14 cellular contexts compared by ENCODE assay signal in genomic region chr12:115511971-115512370, GRCh38.
DNase-seq lines count a peak whose midpoint lies in the region; ATAC-seq and TF ChIP-seq lines count a peak whose summit lies in the region.
"Had no signal": no experiment of that assay in that cellular context is flagged by ENCODE, and none has a peak within 500 bp of the region (broad histone marks: within the 10 kb centered on the region; RNA-seq: fewer than 3 reads in every experiment).

No MANE protein-coding gene starts in this region.

- peak overlapping the region; percentile 29; the same call in 1 of the 2 replicates for H3K4me2 ChIP-seq in GM23338
- H3K4me2 ChIP-seq: KMS-11 had no signal

- intact Hi-C loops in psoas muscle (cut with DNase I): no loop called here

- H3K4me3 Mint-ChIP-seq in GM23338 (no peak overlapping the region), endodermal cell (no peak overlapping the region), type B pancreatic cell (peak overlapping the region; percentile 20)
- H3K4me3 Mint-ChIP-seq: CD4-positive, alpha-beta T cell had no signal

- H3K36me3 ChIP-seq in GM23338 (ENCODE audit: insufficient read depth) (no peaks in the 10 kb centered on the region), HUES64 (ENCODE audit: insufficient read depth, low read length) (no peaks in the 10 kb centered on the region), endodermal cell (ENCODE audit: control insufficient read depth, insufficient read depth, low read length) (no peaks in the 10 kb centered on the region), psoas muscle (ENCODE audit: insufficient read depth in 1 of 2, low read depth in 1 of 2) (no peaks in the 10 kb centered on the region)

- peaks cover 4% of the 10 kb centered on the region; the same call in 1 of the 2 replicates for H3K9me3 ChIP-seq in HUES64 (ENCODE audit: insufficient read depth, low read depth, low read length)
- peaks cover 21% of the 10 kb centered on the region for H3K9me3 ChIP-seq in endodermal cell (ENCODE audit: control insufficient read depth, low read length)
- H3K9me3 ChIP-seq in psoas muscle: no peaks in the 10 kb centered on the region

- H3K4me3 ChIP-seq in GM23338 (no peak overlapping the region), HUES64 (ENCODE audit: low read length) (no peak overlapping the region), endodermal cell (ENCODE audit: low read length) (no peak overlapping the region), psoas muscle (no peak overlapping the region)

- no peaks in the 10 kb centered on the region for H3K79me2 ChIP-seq in GM23338 (replicated peaks; ENCODE audit: insufficient read depth)

- H3K36me3 Mint-ChIP-seq in GM23338 (ENCODE audit: low read depth) (peaks cover 11% of the 10 kb centered on the region; the same call in 2 of the 3 replicates), endodermal cell (ENCODE audit: low read depth) (no peaks in the 10 kb centered on the region), type B pancreatic cell (peaks cover 4% of the 10 kb centered on the region)

- H3K27ac Mint-ChIP-seq in GM23338: no peak overlapping the region
- no peak overlapping the region for H3K27ac Mint-ChIP-seq in endodermal cell
- no peak overlapping the region for H3K27ac Mint-ChIP-seq in type B pancreatic cell
- H3K27ac Mint-ChIP-seq: CD4-positive, alpha-beta T cell had no signal

- H2AFZ ChIP-seq in GM23338: peak overlapping the region; percentile 12; the same call in 1 of the 2 replicates

- H3K4me1 Mint-ChIP-seq in GM23338 (peaks cover 35% of the 10 kb centered on the region), endodermal cell (peaks cover 29% of the 10 kb centered on the region), type B pancreatic cell (ENCODE audit: unreplicated experiment) (peaks cover 32% of the 10 kb centered on the region)

- peaks cover 34% of the 10 kb centered on the region for H3K4me1 ChIP-seq in GM23338 (ENCODE audit: insufficient read depth)
- H3K4me1 ChIP-seq in HUES64 (ENCODE audit: insufficient read depth, low read length): peaks cover 29% of the 10 kb centered on the region
- peaks cover 8% of the 10 kb centered on the region for H3K4me1 ChIP-seq in endodermal cell (ENCODE audit: control insufficient read depth, insufficient read depth, low read length)
- H3K4me1 ChIP-seq in psoas muscle: no peaks in the 10 kb centered on the region

- no peaks in the 10 kb centered on the region for H3F3A ChIP-seq in GM23338 (replicated peaks; ENCODE audit: low read depth)

- no peak for TF ChIP-seq CTCF in GM23338 (conservative IDR thresholded peaks at IDR 0.05; ENCODE audit: low read depth in 2 of 2)
- TF ChIP-seq CTCF in endodermal cell (conservative IDR thresholded peaks at IDR 0.05): no peak
- no peak for TF ChIP-seq CTCF in type B pancreatic cell (conservative IDR thresholded peaks at IDR 0.05)
- TF ChIP-seq CTCF in psoas muscle (IDR thresholded peaks at IDR 0.05): no peak

- H3K27me3 Mint-ChIP-seq in GM23338 (ENCODE audit: insufficient read depth, low read depth, poor library complexity) (peaks cover 27% of the 10 kb centered on the region), endodermal cell (ENCODE audit: insufficient read depth) (peaks cover 60% of the 10 kb centered on the region), type B pancreatic cell (no peaks in the 10 kb centered on the region)
- H3K27me3 Mint-ChIP-seq: CD4-positive, alpha-beta T cell had no signal

- H3K9ac ChIP-seq in HUES64 (ENCODE audit: low read depth, low read length) (no peak overlapping the region), endodermal cell (ENCODE audit: extremely low read depth, low read length, poor library complexity, severe bottlenecking) (no peak overlapping the region)
- H3K9ac ChIP-seq: KMS-11 had no signal

- peak; percentile 6; the same call in 2 of the 3 replicates for ATAC-seq in GM23338
- ATAC-seq in psoas muscle: no peak
- ATAC-seq: HepG2 had no signal

- no peaks in the 10 kb centered on the region; the same call in none of the 2 replicates for H3K9me2 ChIP-seq in GM23338 (ENCODE audit: insufficient read depth)

- H3K27ac ChIP-seq in GM23338 (ENCODE audit: low read depth) (no peak overlapping the region), HUES64 (ENCODE audit: low read depth, low read length) (peak overlapping the region; percentile 5; the same call in 1 of the 2 replicates), endodermal cell (ENCODE audit: low read depth, low read length) (no peak overlapping the region), psoas muscle (no peak overlapping the region)
- H3K27ac ChIP-seq: KMS-11 had no signal

- H4K20me1 ChIP-seq in GM23338 (replicated peaks; ENCODE audit: insufficient read depth): no peaks in the 10 kb centered on the region

- H3K9me3 Mint-ChIP-seq in GM23338 (peaks cover 33% of the 10 kb centered on the region), endodermal cell (peaks cover 27% of the 10 kb centered on the region), type B pancreatic cell (peaks cover 30% of the 10 kb centered on the region)

- H3K27me3 ChIP-seq in GM23338 (ENCODE audit: insufficient read depth): peaks cover 22% of the 10 kb centered on the region
- peaks cover 32% of the 10 kb centered on the region for H3K27me3 ChIP-seq in HUES64 (ENCODE audit: insufficient read depth, low read length)
- H3K27me3 ChIP-seq in endodermal cell (ENCODE audit: control insufficient read depth, insufficient read depth, low read length, poor library complexity, severe bottlenecking): peaks cover 6% of the 10 kb centered on the region
- H3K27me3 ChIP-seq in psoas muscle (ENCODE audit: insufficient read depth in 3 of 3, low read length in 2 of 3): peaks cover 0 to 3% (median 0%) of the 10 kb centered on the region in 3 donors

- DNase-seq in GM23338 (ENCODE audit: low spot score) (peak; percentile 12), endodermal cell (peak; percentile 67), type B pancreatic cell (ENCODE audit: extremely low spot score, unreplicated experiment) (no peak), NCI-H510A (lab: John Stamatoyannopoulos, UW) (no peak), psoas muscle (no peak), T-helper 2 cell (no peak)
- DNase-seq: ACHN; C1 segment of cervical spinal cord; Calu3; CD4-positive, alpha-beta T cell; DMS 273 treated with DMSO at 0.1 percent for 48 hours had no signal

TF ChIP-seq in GM23338, 12 proteins besides CTCF, POLR2A, EP300 and RAD21:
- TF ChIP-seq NANOG (IDR thresholded peaks at IDR 0.05; ENCODE audit: borderline replicate concordance): no peak

Comparison
In these comparisons a context has a peak if more than half of its experiments do, and no peak if none do; other contexts are left out.
1. DNase-seq: peak in GM23338 (single experiment) and endodermal cell (single experiment); none in type B pancreatic cell (single experiment), NCI-H510A (single experiment), psoas muscle (0 of 2) and T-helper 2 cell (0 of 5).